1 cellular context compared by ENCODE assay signal in the genomic region with DNA sequence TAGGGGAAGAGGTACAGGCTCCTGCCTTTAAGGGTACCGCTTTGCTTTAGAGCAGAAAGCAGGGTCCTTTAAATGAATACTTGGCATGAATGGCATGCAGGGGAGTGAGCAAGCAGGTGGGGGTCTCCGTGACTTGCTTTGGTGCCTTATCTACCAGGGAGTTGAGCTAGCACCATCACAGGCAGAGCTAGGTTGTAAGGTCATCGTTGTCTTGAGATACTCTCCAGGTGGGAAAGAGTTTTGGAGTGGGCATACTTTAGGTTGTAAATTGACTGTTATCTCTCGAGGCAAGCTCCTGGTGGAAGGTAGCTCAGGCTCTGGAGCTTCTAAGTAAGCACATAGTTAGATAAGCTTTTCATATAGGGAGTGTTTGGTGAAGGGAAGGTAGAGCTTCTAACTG.
TF ChIP-seq lines count a peak whose summit lies in the region.

No MANE protein-coding gene starts in this region.

TF ChIP-seq in H1, 55 proteins besides CTCF, POLR2A, EP300 and RAD21:
- TF ChIP-seq SP1 (IDR thresholded peaks at IDR 0.05; ENCODE audit: low read depth, low read length) (no peak), ASH2L (IDR thresholded peaks at IDR 0.05; ENCODE audit: low read length) (no peak), JUN (IDR thresholded peaks at IDR 0.05; ENCODE audit: low read depth, low read length) (no peak), KDM5A (IDR thresholded peaks at IDR 0.05; ENCODE audit: low read length) (no peak)
- TF ChIP-seq, protein P1, sequence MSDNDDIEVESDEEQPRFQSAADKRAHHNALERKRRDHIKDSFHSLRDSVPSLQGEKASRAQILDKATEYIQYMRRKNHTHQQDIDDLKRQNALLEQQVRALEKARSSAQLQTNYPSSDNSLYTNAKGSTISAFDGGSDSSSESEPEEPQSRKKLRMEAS (IDR thresholded peaks at IDR 0.05), result no peak
- TF ChIP-seq, protein P2, sequence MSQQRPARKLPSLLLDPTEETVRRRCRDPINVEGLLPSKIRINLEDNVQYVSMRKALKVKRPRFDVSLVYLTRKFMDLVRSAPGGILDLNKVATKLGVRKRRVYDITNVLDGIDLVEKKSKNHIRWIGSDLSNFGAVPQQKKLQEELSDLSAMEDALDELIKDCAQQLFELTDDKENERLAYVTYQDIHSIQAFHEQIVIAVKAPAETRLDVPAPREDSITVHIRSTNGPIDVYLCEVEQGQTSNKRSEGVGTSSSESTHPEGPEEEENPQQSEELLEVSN (IDR thresholded peaks at IDR 0.05), result no peak
